8 cellular contexts compared by ENCODE assay signal in the genomic region with DNA sequence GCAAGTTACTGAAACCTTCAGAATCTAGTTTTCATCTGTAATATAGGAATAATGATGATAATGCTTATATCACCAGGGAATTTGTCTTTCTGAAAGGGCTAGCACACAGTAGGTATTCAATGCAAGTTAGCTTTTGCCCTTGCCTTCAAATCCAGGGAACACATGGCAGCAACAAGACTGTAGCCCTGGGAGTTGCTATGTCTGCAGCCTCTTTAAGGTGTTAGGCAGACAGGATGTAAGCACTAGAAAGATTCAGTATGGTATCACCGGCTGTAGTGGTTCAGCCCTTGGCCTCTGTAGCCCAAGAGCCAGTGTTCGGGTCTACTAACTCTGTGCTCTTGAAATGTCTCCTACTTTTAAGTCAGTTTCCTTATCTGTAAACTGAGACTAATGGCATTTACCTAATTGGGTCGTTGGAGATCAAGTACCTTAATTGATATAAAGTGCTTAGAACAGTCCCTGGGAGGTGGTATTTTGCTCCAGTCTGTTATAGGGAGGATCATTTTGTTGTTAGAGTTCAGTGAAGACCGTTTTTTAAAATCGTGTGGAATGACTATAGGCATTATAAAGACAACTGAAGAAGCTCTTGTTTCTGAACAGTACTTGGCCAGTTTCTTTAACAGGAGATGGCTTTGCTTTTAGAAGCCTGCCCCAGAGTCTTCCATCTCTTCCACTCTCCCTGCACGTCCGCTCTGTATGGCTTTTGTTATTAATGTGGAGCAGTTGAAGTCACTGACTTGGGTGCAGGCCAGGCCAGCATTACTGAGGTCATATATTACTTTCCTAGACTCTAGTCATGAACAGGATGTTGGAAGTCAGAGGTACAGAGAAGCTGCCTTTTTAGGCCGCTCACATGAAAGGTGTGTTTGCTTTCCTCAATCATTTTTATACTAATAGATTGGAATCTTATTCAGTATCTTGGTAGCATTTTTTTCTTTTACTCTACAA. TPM values are rescaled to one million over a fixed set of nuclear protein-coding genes. Genes with fewer than 3 reads are reported as not detected.
DNase-seq lines count a peak whose midpoint lies in the region; ATAC-seq and TF ChIP-seq lines count a peak whose summit lies in the region.

No MANE protein-coding gene starts in this region.

- H2AFZ ChIP-seq in PC-3 (ENCODE audit: low read length): peak overlapping the region; percentile 8

- BruUV-seq in PC-3 (replicated peaks; lab: Mats Ljungman, UMichigan): no TSS peak

- H3K9me3 ChIP-seq in PC-3 (ENCODE audit: low read length): no peaks in the 10 kb centered on the region

- H3K27me3 ChIP-seq in PC-3 (ENCODE audit: low read length): no peaks in the 10 kb centered on the region

- H3K36me3 ChIP-seq in PC-3 (ENCODE audit: low read depth, low read length): no peaks in the 10 kb centered on the region

- no peak for TF ChIP-seq CTCF in PC-3 (conservative IDR thresholded peaks at IDR 0.05; ENCODE audit: low read depth, low read length)

- H3F3A ChIP-seq in PC-3 (ENCODE audit: low read length, unreplicated experiment): no peaks in the 10 kb centered on the region

- ATAC-seq in PC-3 (peak; percentile 94), HG03439 (IDR thresholded peaks at IDR 0.05; ENCODE audit: unreplicated experiment) (no peak)

- H3K79me2 ChIP-seq in PC-3 (ENCODE audit: low read length): no peaks in the 10 kb centered on the region

- CTCF ChIA-PET in HEK293T (lab: Yijun Ruan, JAX): no interaction called here
- CTCF ChIA-PET in PC-3 (lab: Charles Lee): interaction anchor here (1.0 kb wide), 1 partner anchor 105 kb away, joined by 3 read pairs; no protein-coding TSS in a partner anchor

- no peaks in the 10 kb centered on the region for H4K20me1 ChIP-seq in PC-3 (ENCODE audit: low read length)

- peak overlapping the region; percentile 70 for H3K4me2 ChIP-seq in PC-3 (ENCODE audit: low read length)

- H3K9me2 ChIP-seq in PC-3 (replicated peaks; ENCODE audit: low read length): no peaks in the 10 kb centered on the region

- H3K27ac ChIP-seq in PC-3 (ENCODE audit: low read length): peak overlapping the region; percentile 55

- DNase-seq in EH (ENCODE audit: low read depth) (peak; percentile 89), HEK293T (ENCODE audit: extremely low spot score) (peak; percentile 28), PC-3 (peak; percentile 88), foreskin melanocyte (peak; percentile 88), pons (ENCODE audit: low spot score) (peak; percentile 88), NCI-H748 treated with DMSO at 0.1 percent for 48 hours (lab: John Stamatoyannopoulos, UW) (no peak), iPS-NIHi11 (ENCODE audit: low spot score) (no peak)

- peak overlapping the region; percentile 27; the same call in 1 of the 2 replicates for H3K4me3 ChIP-seq in PC-3 (ENCODE audit: low read length)

- POLR2A ChIA-PET in HEK293T (lab: Yijun Ruan, JAX) (no interaction called here), PC-3 (lab: Charles Lee; ENCODE audit: unreplicated experiment) (no interaction called here)

- peaks cover 23% of the 10 kb centered on the region for H3K4me1 ChIP-seq in PC-3 (ENCODE audit: insufficient read depth, low read length)

- intact Hi-C loops in PC-3 (cut with micrococcal nuclease): loop anchor here (2.0 kb wide), 1 partner anchor 25 kb away; no protein-coding TSS in a partner anchor

- H3K9ac ChIP-seq in PC-3 (ENCODE audit: low read length): peak overlapping the region; percentile 4; the same call in 1 of the 2 replicates

TF ChIP-seq in HEK293T, 16 proteins besides CTCF, POLR2A, EP300 and RAD21:
- TF ChIP-seq L3MBTL2 (conservative IDR thresholded peaks at IDR 0.05) (peak; percentile 63), LEF1 (IDR thresholded peaks at IDR 0.05; ENCODE audit: borderline replicate concordance) (no peak)
- TF ChIP-seq, protein P1, sequence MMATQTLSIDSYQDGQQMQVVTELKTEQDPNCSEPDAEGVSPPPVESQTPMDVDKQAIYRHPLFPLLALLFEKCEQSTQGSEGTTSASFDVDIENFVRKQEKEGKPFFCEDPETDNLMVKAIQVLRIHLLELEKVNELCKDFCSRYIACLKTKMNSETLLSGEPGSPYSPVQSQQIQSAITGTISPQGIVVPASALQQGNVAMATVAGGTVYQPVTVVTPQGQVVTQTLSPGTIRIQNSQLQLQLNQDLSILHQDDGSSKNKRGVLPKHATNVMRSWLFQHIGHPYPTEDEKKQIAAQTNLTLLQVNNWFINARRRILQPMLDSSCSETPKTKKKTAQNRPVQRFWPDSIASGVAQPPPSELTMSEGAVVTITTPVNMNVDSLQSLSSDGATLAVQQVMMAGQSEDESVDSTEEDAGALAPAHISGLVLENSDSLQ (IDR thresholded peaks at IDR 0.05): 0 out of 2 replicates have a peak, but pooled peaks have one; percentile 26

RNA-seq across cellular contexts. Expression of gene GAB1, which starts 44.8 kb away (rescaled TPM):
- total RNA-seq in PC-3 (2014; rRNA removed): 3.3 and 4.9 TPM in 2 replicates

Comparison
In these comparisons a context has a peak if more than half of its experiments do, and no peak if none do; other contexts are left out.
1. DNase-seq: peak in EH (single experiment), HEK293T (single experiment), PC-3 (single experiment), foreskin melanocyte (single experiment) and pons (single experiment); none in NCI-H748 treated with DMSO at 0.1 percent for 48 hours (single experiment) and iPS-NIHi11 (single experiment).